In genomic region chr1:248098529-248098928, GRCh38 we compare ENCODE assay signal across 38 cellular contexts. TPM values are rescaled to one million over a fixed set of nuclear protein-coding genes. Genes with fewer than 3 reads are reported as not detected.
"Had no signal": no experiment of that assay in that cellular context is flagged by ENCODE, and none has a peak within 500 bp of the region (broad histone marks: within the 10 kb centered on the region; RNA-seq: fewer than 3 reads in every experiment).

No MANE protein-coding gene starts in this region.

- DNase-seq: activated effector memory CD4-positive, alpha-beta T cell treated with anti-CD3 and anti-CD28 coated beads, Interleukin-2, amount 50 U/mL, for 16 hours; activated effector memory CD4-positive, alpha-beta T cell treated with Interleukin-2 at 50 U/mL for 16 hours; activated gamma-delta T cell; activated gamma-delta T cell treated with Interleukin-2 at 50 U/mL for 16 hours; activated naive CD4-positive, alpha-beta T cell; activated naive CD4-positive, alpha-beta T cell treated with anti-CD3 and anti-CD28 coated beads for 36 hours; activated naive CD4-positive, alpha-beta T cell treated with anti-CD3 and anti-CD28 coated beads, Interleukin-2, amount 10 ng/mL, durations not matched to agents 7 days and 5 days; activated naive CD4-positive, alpha-beta T cell treated with anti-CD3 and anti-CD28 coated beads, Interleukin-2, amount 50 U/mL, for 16 hours; activated naive CD4-positive, alpha-beta T cell treated with Interleukin-2 at 50 U/mL for 16 hours; activated naive CD8-positive, alpha-beta T cell treated with anti-CD3 and anti-CD28 coated beads for 36 hours; activated naive CD8-positive, alpha-beta T cell treated with anti-CD3 and anti-CD28 coated beads, Interleukin-2, amount 10 ng/mL, durations not matched to agents 7 days and 5 days; activated naive CD8-positive, alpha-beta T cell treated with anti-CD3 and anti-CD28 coated beads, Interleukin-2, amount 50 U/mL, for 24 hours; activated T-cell treated with anti-CD3 and anti-CD28 coated beads, Interleukin-2, amount 50 U/mL, for 1 hour; activated T-cell treated with anti-CD3 and anti-CD28 coated beads, Interleukin-2, amount 50 U/mL, for 24 hours; activated T-cell treated with anti-CD3 and anti-CD28 coated beads, Interleukin-2, amount 50 U/mL, for 4 hours; activated T-cell treated with anti-CD3 and anti-CD28 coated beads, Interleukin-2, amount 50 U/mL, for 48 hours; activated T-cell treated with anti-CD3 and anti-CD28 coated beads, Interleukin-2, amount 50 U/mL, for 72 hours; adrenal gland; amniotic stem cell; amygdala; anterior cingulate cortex; aorta; body of pancreas; brain microvascular endothelial cell; caudate nucleus; central memory CD4-positive, alpha-beta T cell; cerebellar nuclear complex had no signal

- H3K36me3 ChIP-seq: adrenal gland, ascending aorta, brain microvascular endothelial cell, breast epithelium, cardiac muscle cell had no signal

- H3K4me3 ChIP-seq: adrenal gland, ascending aorta, body of pancreas, breast epithelium, cardiac muscle cell had no signal

- H3K9me3 ChIP-seq: adrenal gland, ascending aorta, body of pancreas, breast epithelium had no signal

- H3K27me3 ChIP-seq: adrenal gland, ascending aorta, body of pancreas, brain microvascular endothelial cell, breast epithelium, cardiac muscle cell had no signal

- FAIRE-seq: astrocyte had no signal

- ATAC-seq: activated naive CD4-positive, alpha-beta T cell treated with anti-CD3 and anti-CD28 coated beads, Interleukin-2, amount 50 U/mL, for 72 hours; activated naive CD8-positive, alpha-beta T cell treated with anti-CD3 and anti-CD28 coated beads, Interleukin-2, amount 50 U/mL, for 24 hours; activated T-cell treated with anti-CD3 and anti-CD28 coated beads, Interleukin-2, amount 50 U/mL, for 4 hours; activated T-cell treated with anti-CD3 and anti-CD28 coated beads, Interleukin-2, amount 50 U/mL, for 72 hours; activated T-helper 17 cell treated with anti-CD3 and anti-CD28 coated beads, Interleukin-2, amount 50 U/mL, for 72 hours; body of pancreas had no signal

- H3K4me1 ChIP-seq: adrenal gland, ascending aorta, body of pancreas, breast epithelium had no signal

- H3K27ac ChIP-seq: adrenal gland, ascending aorta, body of pancreas, brain microvascular endothelial cell, breast epithelium, cardiac muscle cell had no signal

RNA-seq across cellular contexts. Expression of gene OR2L13, which starts 3.5 kb away (rescaled TPM):
- total RNA-seq: activated naive CD4-positive, alpha-beta T cell treated with anti-CD3 and anti-CD28 coated beads for 36 hours; activated naive CD4-positive, alpha-beta T cell treated with anti-CD3 and anti-CD28 coated beads, Interleukin-2, amount 50 U/mL, for 72 hours; activated naive CD8-positive, alpha-beta T cell treated with anti-CD3 and anti-CD28 coated beads for 36 hours; activated naive CD8-positive, alpha-beta T cell treated with anti-CD3 and anti-CD28 coated beads, Interleukin-2, amount 10 ng/mL, durations not matched to agents 7 days and 5 days; activated T-cell treated with anti-CD3 and anti-CD28 coated beads, Interleukin-2, amount 50 U/mL, for 4 hours; activated T-helper 1 cell treated with anti-CD3 and anti-CD28 coated beads, Interleukin-12 subunit alpha, Interleukin-12 subunit beta, Interleukin-2, Interleukin-4 antibody, amounts not matched to agents 30 ng/mL and 10 ng/mL and 1 ng/mL, durations not matched to agents 14 hours and 24 hours and 36 hours; activated T-helper 17 cell treated with anti-CD3 and anti-CD28 coated beads, Interleukin-2, amount 50 U/mL, for 72 hours; activated T-helper 2 cell treated with anti-CD3 and anti-CD28 coated beads, Interferon-gamma antibody, Interleukin-2, Interleukin-4, amounts not matched to agents 10 μg/mL and 5 μg/mL and 100 μg/mL, durations not matched to agents 14 hours and 24 hours and 36 hours; aorta; ascending aorta; astrocyte; body of pancreas; cardiac muscle cell; cardiac septum; chondrocyte had no signal

RNA-seq across cellular contexts. Expression of gene OR2M5, which starts 46.4 kb away (rescaled TPM):
- total RNA-seq: activated naive CD4-positive, alpha-beta T cell treated with anti-CD3 and anti-CD28 coated beads for 36 hours; activated naive CD4-positive, alpha-beta T cell treated with anti-CD3 and anti-CD28 coated beads, Interleukin-2, amount 50 U/mL, for 72 hours; activated naive CD8-positive, alpha-beta T cell treated with anti-CD3 and anti-CD28 coated beads for 36 hours; activated naive CD8-positive, alpha-beta T cell treated with anti-CD3 and anti-CD28 coated beads, Interleukin-2, amount 10 ng/mL, durations not matched to agents 7 days and 5 days; activated T-cell treated with anti-CD3 and anti-CD28 coated beads, Interleukin-2, amount 50 U/mL, for 4 hours; activated T-cell treated with anti-CD3 and anti-CD28 coated beads, Interleukin-2, amount 50 U/mL, for 72 hours; activated T-helper 1 cell treated with anti-CD3 and anti-CD28 coated beads, Interleukin-12 subunit alpha, Interleukin-12 subunit beta, Interleukin-2, Interleukin-4 antibody, amounts not matched to agents 30 ng/mL and 10 ng/mL and 1 ng/mL, durations not matched to agents 14 hours and 24 hours and 36 hours; activated T-helper 17 cell treated with anti-CD3 and anti-CD28 coated beads, Interleukin-2, amount 50 U/mL, for 72 hours; activated T-helper 2 cell treated with anti-CD3 and anti-CD28 coated beads, Interferon-gamma antibody, Interleukin-2, Interleukin-4, amounts not matched to agents 10 μg/mL and 5 μg/mL and 100 μg/mL, durations not matched to agents 14 hours and 24 hours and 36 hours; adrenal gland; aorta; ascending aorta; astrocyte; body of pancreas; breast epithelium; cardiac muscle cell; cardiac septum; cerebellum; chondrocyte had no signal

RNA-seq across cellular contexts. Expression of gene OR2L3, which starts 51.9 kb away (rescaled TPM):
- total RNA-seq: activated naive CD4-positive, alpha-beta T cell treated with anti-CD3 and anti-CD28 coated beads for 36 hours; activated naive CD4-positive, alpha-beta T cell treated with anti-CD3 and anti-CD28 coated beads, Interleukin-2, amount 50 U/mL, for 72 hours; activated naive CD8-positive, alpha-beta T cell treated with anti-CD3 and anti-CD28 coated beads for 36 hours; activated naive CD8-positive, alpha-beta T cell treated with anti-CD3 and anti-CD28 coated beads, Interleukin-2, amount 10 ng/mL, durations not matched to agents 7 days and 5 days; activated T-cell treated with anti-CD3 and anti-CD28 coated beads, Interleukin-2, amount 50 U/mL, for 4 hours; activated T-helper 1 cell treated with anti-CD3 and anti-CD28 coated beads, Interleukin-12 subunit alpha, Interleukin-12 subunit beta, Interleukin-2, Interleukin-4 antibody, amounts not matched to agents 30 ng/mL and 10 ng/mL and 1 ng/mL, durations not matched to agents 14 hours and 24 hours and 36 hours; activated T-helper 17 cell treated with anti-CD3 and anti-CD28 coated beads, Interleukin-2, amount 50 U/mL, for 72 hours; activated T-helper 2 cell treated with anti-CD3 and anti-CD28 coated beads, Interferon-gamma antibody, Interleukin-2, Interleukin-4, amounts not matched to agents 10 μg/mL and 5 μg/mL and 100 μg/mL, durations not matched to agents 14 hours and 24 hours and 36 hours; adrenal gland; ascending aorta; astrocyte; body of pancreas; cardiac muscle cell; cardiac septum; chondrocyte had no signal
